Comparison of ENCODE assay signal across 11 cellular contexts in genomic region chr2:105768961-105769452, GRCh38. TPM values are rescaled to one million over a fixed set of nuclear protein-coding genes. Genes with fewer than 3 reads are reported as not detected.
DNase-seq lines count a peak whose midpoint lies in the region; ATAC-seq and TF ChIP-seq lines count a peak whose summit lies in the region.
"Had no signal": no experiment of that assay in that cellular context is flagged by ENCODE, and none has a peak within 500 bp of the region (broad histone marks: within the 10 kb centered on the region; RNA-seq: fewer than 3 reads in every experiment).

No MANE protein-coding gene starts in this region.

- no peak for ATAC-seq in heart left ventricle

- H3K4me1 Mint-ChIP-seq in activated naive CD4-positive, alpha-beta T cell treated with anti-CD3 and anti-CD28 coated beads for 36 hours (ENCODE audit: low read depth): peaks cover 94% of the 10 kb centered on the region
- H3K4me1 Mint-ChIP-seq in activated T-helper 2 cell treated with anti-CD3 and anti-CD28 coated beads, Interferon-gamma antibody, Interleukin-2, Interleukin-4, amounts not matched to agents 10 μg/mL and 5 μg/mL and 100 μg/mL, durations not matched to agents 14 hours and 24 hours and 36 hours (ENCODE audit: low read depth): peaks cover 73% of the 10 kb centered on the region

- H3K27me3 ChIP-seq in thyroid gland: no peaks in the 10 kb centered on the region
- H3K27me3 ChIP-seq in heart left ventricle: no peaks in the 10 kb centered on the region

- peaks cover 36 to 47% of the 10 kb centered on the region in 2 donors for H3K4me1 ChIP-seq in thyroid gland
- H3K4me1 ChIP-seq in heart left ventricle: peaks cover 9 to 47% (median 28%) of the 10 kb centered on the region in 12 donors

- CTCF ChIA-PET in activated naive CD4-positive, alpha-beta T cell treated with anti-CD3 and anti-CD28 coated beads for 36 hours (lab: Charles Lee): interaction anchor here (1.7 kb wide), 1 partner anchor 9 kb away, joined by 9 read pairs; no protein-coding TSS in a partner anchor

- no peaks in the 10 kb centered on the region for H3K27me3 Mint-ChIP-seq in activated naive CD4-positive, alpha-beta T cell treated with anti-CD3 and anti-CD28 coated beads for 36 hours (ENCODE audit: low read depth)
- no peaks in the 10 kb centered on the region for H3K27me3 Mint-ChIP-seq in activated T-helper 2 cell treated with anti-CD3 and anti-CD28 coated beads, Interferon-gamma antibody, Interleukin-2, Interleukin-4, amounts not matched to agents 10 μg/mL and 5 μg/mL and 100 μg/mL, durations not matched to agents 14 hours and 24 hours and 36 hours (ENCODE audit: low read depth)

- H3K36me3 Mint-ChIP-seq in activated naive CD4-positive, alpha-beta T cell treated with anti-CD3 and anti-CD28 coated beads for 36 hours (ENCODE audit: low read depth): peaks cover 38% of the 10 kb centered on the region
- peaks cover 65% of the 10 kb centered on the region for H3K36me3 Mint-ChIP-seq in activated T-helper 2 cell treated with anti-CD3 and anti-CD28 coated beads, Interferon-gamma antibody, Interleukin-2, Interleukin-4, amounts not matched to agents 10 μg/mL and 5 μg/mL and 100 μg/mL, durations not matched to agents 14 hours and 24 hours and 36 hours (ENCODE audit: low read depth)

- WGBS in thyroid gland, 2 donors: 44 to 60% methylated on average over 6 of the region's 6 CpGs
- 64 to 79% (median 75%) methylated on average over 6 of the region's 6 CpGs for WGBS in heart left ventricle, 4 donors

- TF ChIP-seq CTCF in thyroid gland (IDR thresholded peaks at IDR 0.05) (no peak), heart left ventricle (IDR thresholded peaks at IDR 0.05) (no peak)

- no peak for DNase-seq in activated naive CD4-positive, alpha-beta T cell treated with anti-CD3 and anti-CD28 coated beads for 36 hours
- no peak for DNase-seq in activated naive CD4-positive, alpha-beta T cell (lab: John Stamatoyannopoulos, UW)
- no peak for DNase-seq in activated T-helper 2 cell treated with anti-CD3 and anti-CD28 coated beads, Interferon-gamma antibody, Interleukin-2, Interleukin-4, amounts not matched to agents 10 μg/mL and 5 μg/mL and 100 μg/mL, durations not matched to agents 14 hours and 24 hours and 36 hours (ENCODE audit: low spot score)
- DNase-seq in iPS-NIHi7 (ENCODE audit: extremely low spot score): peak; percentile 38
- DNase-seq in thyroid gland: no peak
- no peak for DNase-seq in SIG-M5 treated with dmso at 0.1 percent for 504 hours (lab: John Stamatoyannopoulos, UW; ENCODE audit: unreplicated experiment)
- no peak for DNase-seq in heart left ventricle
- DNase-seq in mucosa of gallbladder (ENCODE audit: low spot score): no peak
- DNase-seq: KG1; NK-92 treated with Interleukin-12 subunit alpha and Interleukin-12 subunit beta, amount 100 ng/mL, for 24 hours; stimulated activated CD4-positive, alpha-beta T cell treated with anti-CD3 and anti-CD28 coated beads, Interleukin-2, amount 100 ng/mL, for 48 hours had no signal

- H3K9me3 Mint-ChIP-seq in activated naive CD4-positive, alpha-beta T cell treated with anti-CD3 and anti-CD28 coated beads for 36 hours: no peaks in the 10 kb centered on the region
- no peaks in the 10 kb centered on the region for H3K9me3 Mint-ChIP-seq in activated T-helper 2 cell treated with anti-CD3 and anti-CD28 coated beads, Interferon-gamma antibody, Interleukin-2, Interleukin-4, amounts not matched to agents 10 μg/mL and 5 μg/mL and 100 μg/mL, durations not matched to agents 14 hours and 24 hours and 36 hours

- H3K36me3 ChIP-seq in thyroid gland (no peaks in the 10 kb centered on the region), heart left ventricle (peaks cover 0 to 20% (median 2%) of the 10 kb centered on the region in 9 donors)

- no peak for TF ChIP-seq POLR2A in thyroid gland (IDR thresholded peaks at IDR 0.05)
- no peak for TF ChIP-seq POLR2A in heart left ventricle (IDR thresholded peaks at IDR 0.05)

- H3K27ac ChIP-seq in thyroid gland (peak overlapping the region; percentile 14 to 55 (median 50)), heart left ventricle (peak overlapping the region in 1 of 12 donors; percentile 4)

- intact Hi-C loops in activated naive CD4-positive, alpha-beta T cell treated with anti-CD3 and anti-CD28 coated beads for 36 hours (cut with micrococcal nuclease): loop anchor here (2.0 kb wide), 1 partner anchor 14 kb away; no protein-coding TSS in a partner anchor
- intact Hi-C loops in activated T-helper 2 cell treated with anti-CD3 and anti-CD28 coated beads, Interferon-gamma antibody, Interleukin-2, Interleukin-4, amounts not matched to agents 10 μg/mL and 5 μg/mL and 100 μg/mL, durations not matched to agents 14 hours and 24 hours and 36 hours (cut with micrococcal nuclease): loop anchor here (1.0 kb wide), 3 partner anchors 21 to 68 kb away; no protein-coding TSS in a partner anchor
- intact Hi-C loops in thyroid gland (cut with DNase I): no loop called here
- intact Hi-C loops in heart left ventricle (cut with DNase I): no loop called here

- H3K9me3 ChIP-seq in thyroid gland: no peaks in the 10 kb centered on the region
- H3K9me3 ChIP-seq in heart left ventricle: peaks cover 0 to 8% (median 0%) of the 10 kb centered on the region in 12 donors

- no peak overlapping the region for H3K4me3 Mint-ChIP-seq in activated naive CD4-positive, alpha-beta T cell treated with anti-CD3 and anti-CD28 coated beads for 36 hours
- H3K4me3 Mint-ChIP-seq in activated T-helper 2 cell treated with anti-CD3 and anti-CD28 coated beads, Interferon-gamma antibody, Interleukin-2, Interleukin-4, amounts not matched to agents 10 μg/mL and 5 μg/mL and 100 μg/mL, durations not matched to agents 14 hours and 24 hours and 36 hours (ENCODE audit: low read depth): peak overlapping the region; percentile 45

- peak overlapping the region; percentile 33 for H3K27ac Mint-ChIP-seq in activated naive CD4-positive, alpha-beta T cell treated with anti-CD3 and anti-CD28 coated beads for 36 hours
- peak overlapping the region; percentile 91 for H3K27ac Mint-ChIP-seq in activated T-helper 2 cell treated with anti-CD3 and anti-CD28 coated beads, Interferon-gamma antibody, Interleukin-2, Interleukin-4, amounts not matched to agents 10 μg/mL and 5 μg/mL and 100 μg/mL, durations not matched to agents 14 hours and 24 hours and 36 hours

- H3K4me3 ChIP-seq in thyroid gland (replicated peaks in 1 of 3) (no peak overlapping the region), heart left ventricle (no peak overlapping the region)

RNA-seq across cellular contexts. Expression of gene NCK2, which starts 24.3 kb away (rescaled TPM):
- 100 to 1,000 TPM; 106 to 113 TPM for total RNA-seq in activated naive CD4-positive, alpha-beta T cell treated with anti-CD3 and anti-CD28 coated beads for 36 hours
- total RNA-seq in activated T-helper 2 cell treated with anti-CD3 and anti-CD28 coated beads, Interferon-gamma antibody, Interleukin-2, Interleukin-4, amounts not matched to agents 10 μg/mL and 5 μg/mL and 100 μg/mL, durations not matched to agents 14 hours and 24 hours and 36 hours: 72.4 and 73.9 TPM in 2 replicates
- total RNA-seq in thyroid gland (10 to 100 TPM; 46.0 to 62.6 (median 55.3) TPM), heart left ventricle (10 to 100 TPM; 28.4 to 54.2 (median 35.0) TPM), mucosa of gallbladder (160 TPM)
- 10 to 100 TPM; 22.6 to 23.9 TPM for polyA plus RNA-seq in heart left ventricle

Comparison
In these comparisons a context has a peak if more than half of its experiments do, and no peak if none do; other contexts are left out.
1. intact Hi-C loops: an anchor here in activated naive CD4-positive, alpha-beta T cell treated with anti-CD3 and anti-CD28 coated beads for 36 hours (2.0 kb wide) and activated T-helper 2 cell treated with anti-CD3 and anti-CD28 coated beads, Interferon-gamma antibody, Interleukin-2, Interleukin-4, amounts not matched to agents 10 μg/mL and 5 μg/mL and 100 μg/mL, durations not matched to agents 14 hours and 24 hours and 36 hours (1.0 kb wide); none called in thyroid gland and heart left ventricle.